9 cellular contexts compared by ENCODE assay signal in genomic region chr12:113240395-113240794, GRCh38. TPM values are rescaled to one million over a fixed set of nuclear protein-coding genes. Genes with fewer than 3 reads are reported as not detected.
DNase-seq lines count a peak whose midpoint lies in the region; ATAC-seq and TF ChIP-seq lines count a peak whose summit lies in the region.
"Had no signal": no experiment of that assay in that cellular context is flagged by ENCODE, and none has a peak within 500 bp of the region (broad histone marks: within the 10 kb centered on the region; RNA-seq: fewer than 3 reads in every experiment).

No MANE protein-coding gene starts in this region.

- peak overlapping the region; percentile 85 to 97 (median 94) for H3K27ac Mint-ChIP-seq in CD14-positive monocyte
- peak overlapping the region; percentile 64 for H3K27ac Mint-ChIP-seq in WTC11
- peak overlapping the region in 5 of 6 donors; percentile 13 to 88 (median 71) for H3K27ac Mint-ChIP-seq in naive B cell
- H3K27ac Mint-ChIP-seq in progenitor cell of endocrine pancreas = no peak overlapping the region

- H3K36me3 Mint-ChIP-seq in CD14-positive monocyte = peaks cover 46 to 68% of the 10 kb centered on the region in 2 donors
- H3K36me3 Mint-ChIP-seq in WTC11 = peaks cover 29% of the 10 kb centered on the region
- H3K36me3 Mint-ChIP-seq in naive B cell = peaks cover 4 to 12% of the 10 kb centered on the region in 2 donors
- H3K36me3 Mint-ChIP-seq in progenitor cell of endocrine pancreas (ENCODE audit: insufficient read depth) = no peaks in the 10 kb centered on the region

- H3K4me1 Mint-ChIP-seq in CD14-positive monocyte (peaks cover 78% of the 10 kb centered on the region), WTC11 (peaks cover 40% of the 10 kb centered on the region), naive B cell (peaks cover 48 to 68% (median 68%) of the 10 kb centered on the region in 3 donors), progenitor cell of endocrine pancreas (ENCODE audit: low read depth) (peaks cover 24% of the 10 kb centered on the region)

- TF ChIP-seq CTCF in CD14-positive monocyte (IDR thresholded peaks at IDR 0.05) (no peak), WTC11 (IDR thresholded peaks at IDR 0.05) (no peak), progenitor cell of endocrine pancreas (IDR thresholded peaks at IDR 0.05; ENCODE audit: unreplicated experiment) (no peak)

- no peak for DNase-seq in CD14-positive monocyte (ENCODE audit: low spot score)
- no peak for DNase-seq in WTC11 (ENCODE audit: low spot score)
- DNase-seq in naive B cell = peak; percentile 23
- DNase-seq in HUDEP-2 (lab: John Stamatoyannopoulos, UW; ENCODE audit: unreplicated experiment in 76 of 76) = no peak
- no peak for DNase-seq in progenitor cell of endocrine pancreas (ENCODE audit: low spot score, unreplicated experiment)
- no peak for DNase-seq in activated CD4-positive, alpha-beta T cell treated with anti-CD3 and anti-CD28 coated beads for 48 hours
- DNase-seq: stimulated activated CD4-positive, alpha-beta T cell treated with anti-CD3 and anti-CD28 coated beads, Interleukin-2, amount 100 ng/mL, for 48 hours had no signal

- CTCF ChIA-PET in WTC11 (lab: Charles Lee) = no interaction called here

- H3K27me3 Mint-ChIP-seq in CD14-positive monocyte (ENCODE audit: low read depth in 3 of 3) (peaks cover 0 to 7% (median 0%) of the 10 kb centered on the region in 3 donors), WTC11 (ENCODE audit: low read depth) (no peaks in the 10 kb centered on the region), naive B cell (no peaks in the 10 kb centered on the region), progenitor cell of endocrine pancreas (no peaks in the 10 kb centered on the region)

- ATAC-seq in HG02973 (IDR thresholded peaks at IDR 0.05; ENCODE audit: unreplicated experiment) = peak; percentile 46
- no peak for ATAC-seq in WTC11
- peak; percentile 75 to 85 for ATAC-seq in naive B cell (ENCODE audit: low read depth in 2 of 2)
- no peak for ATAC-seq in GM21528 (IDR thresholded peaks at IDR 0.05; ENCODE audit: low FRiP score, unreplicated experiment)

- H3K4me3 Mint-ChIP-seq in CD14-positive monocyte (no peak overlapping the region), WTC11 (no peak overlapping the region), naive B cell (peak overlapping the region in 5 of 8 donors; percentile 18 to 66 (median 52)), progenitor cell of endocrine pancreas (ENCODE audit: low read depth) (no peak overlapping the region)

- H3K9me3 Mint-ChIP-seq in CD14-positive monocyte (peaks cover 0 to 3% (median 0%) of the 10 kb centered on the region in 7 donors), WTC11 (no peaks in the 10 kb centered on the region), naive B cell (no peaks in the 10 kb centered on the region), progenitor cell of endocrine pancreas (ENCODE audit: low read depth) (no peaks in the 10 kb centered on the region)

- intact Hi-C loops in CD14-positive monocyte (cut with micrococcal nuclease) = no loop called here

- POLR2A ChIA-PET in WTC11 (lab: Charles Lee) = no interaction called here

TF ChIP-seq in WTC11, 78 proteins besides CTCF, POLR2A, EP300 and RAD21:
- TF ChIP-seq ZNF138 (CRISPR knock-in tag; conservative IDR thresholded peaks at IDR 0.05) (no peak), CDX4 (CRISPR knock-in tag; IDR thresholded peaks at IDR 0.05; ENCODE audit: borderline replicate concordance) (no peak), ZMAT4 (CRISPR knock-in tag; IDR thresholded peaks at IDR 0.05) (no peak), GRHL2 (CRISPR knock-in tag; IDR thresholded peaks at IDR 0.05; ENCODE audit: insufficient replicate concordance, severe bottlenecking) (no peak), ETV6 (CRISPR knock-in tag; IDR thresholded peaks at IDR 0.05) (no peak), HMGA2 (CRISPR knock-in tag; IDR thresholded peaks at IDR 0.05) (no peak), ESRRA (CRISPR knock-in tag; IDR thresholded peaks at IDR 0.05; ENCODE audit: borderline replicate concordance) (no peak), ZNF219 (CRISPR knock-in tag; IDR thresholded peaks at IDR 0.05; ENCODE audit: borderline replicate concordance) (no peak), KAT7 (CRISPR knock-in tag; IDR thresholded peaks at IDR 0.05; ENCODE audit: borderline replicate concordance) (no peak), NFYB (CRISPR knock-in tag; conservative IDR thresholded peaks at IDR 0.05; ENCODE audit: low read depth) (no peak), STAT6 (CRISPR knock-in tag; conservative IDR thresholded peaks at IDR 0.05; ENCODE audit: low read depth) (no peak)
TF ChIP-seq in WTC11: peak in this region for 0.

RNA-seq across cellular contexts. Expression of gene TPCN1, which starts 19.1 kb away (rescaled TPM):
- 10 to 100 TPM; 20.4 to 34.9 TPM for polyA plus RNA-seq in CD14-positive monocyte
- total RNA-seq in WTC11 (2021) = 29.0 to 32.7 TPM (median 30.7 TPM) in 3 replicates
- polyA plus RNA-seq in naive B cell (ENCODE audit: low read depth in 6 of 6) = 10 to 100 TPM in 5 of 6 donors, 1 to 10 TPM in 1; 8.8 to 26.2 (median 18.9) TPM
- total RNA-seq in progenitor cell of endocrine pancreas = 32.1 and 34.1 TPM in 2 replicates

RNA-seq across cellular contexts. Expression of gene RITA1, which starts 54.9 kb away (rescaled TPM):
- polyA plus RNA-seq in CD14-positive monocyte (10 to 100 TPM; 16.4 to 17.6 TPM), naive B cell (ENCODE audit: low read depth in 6 of 6) (10 to 100 TPM; 21.0 to 31.9 (median 24.1) TPM)
- total RNA-seq in WTC11 (2021) (26.4 to 29.3 TPM (median 27.1 TPM) in 3 replicates), progenitor cell of endocrine pancreas (15.6 and 16.2 TPM in 2 replicates)

RNA-seq across cellular contexts. Expression of gene DDX54, which starts 55.1 kb away (rescaled TPM):
- polyA plus RNA-seq in CD14-positive monocyte = 10 to 100 TPM in 1 of 2 donors, 1 to 10 TPM in 1; 7.9 to 13.6 TPM
- 120 to 151 TPM (median 123 TPM) in 3 replicates for total RNA-seq in WTC11 (2021)
- 10 to 100 TPM in 5 of 6 donors, 1 to 10 TPM in 1; 9.0 to 45.5 (median 25.4) TPM for polyA plus RNA-seq in naive B cell (ENCODE audit: low read depth in 6 of 6)
- 61.5 and 66.1 TPM in 2 replicates for total RNA-seq in progenitor cell of endocrine pancreas

Comparison
In these comparisons a context has a peak if more than half of its experiments do, and no peak if none do; other contexts are left out.
1. H3K4me3 Mint-ChIP-seq: peak in naive B cell (5 of 8); none in CD14-positive monocyte (0 of 2), WTC11 (single experiment) and progenitor cell of endocrine pancreas (single experiment).
2. ATAC-seq: peak in HG02973 (single experiment) and naive B cell (2 of 2); none in WTC11 (single experiment) and GM21528 (single experiment).